8 cellular contexts compared by ENCODE assay signal in the genomic region with DNA sequence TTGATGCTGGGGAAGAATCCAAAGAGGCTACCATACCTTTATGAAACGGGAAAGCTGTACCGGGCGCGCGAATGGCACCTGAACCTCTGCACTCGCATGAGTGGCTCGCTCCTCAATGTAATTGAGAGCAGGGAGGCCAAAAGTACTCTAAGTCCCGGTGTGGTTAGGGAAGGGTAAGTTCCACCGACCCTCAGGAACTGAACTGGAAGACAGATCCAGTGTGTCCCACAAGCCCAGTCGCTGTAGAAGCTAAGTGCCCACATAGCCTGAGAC. TPM values are rescaled to one million over a fixed set of nuclear protein-coding genes. Genes with fewer than 3 reads are reported as not detected.
DNase-seq lines count a peak whose midpoint lies in the region; ATAC-seq, FAIRE-seq and TF ChIP-seq lines count a peak whose summit lies in the region.

No MANE protein-coding gene starts in this region.

- H4K20me1 ChIP-seq in neural progenitor cell (ENCODE audit: low read depth): peaks cover 54% of the 10 kb centered on the region

- peak overlapping the region; percentile 99 for H3K4me3 ChIP-seq in neural progenitor cell

- peaks cover 21% of the 10 kb centered on the region for H3K4me1 ChIP-seq in neural progenitor cell

- peak overlapping the region; percentile 21 for H2AFZ ChIP-seq in neural progenitor cell (replicated peaks)

- no peaks in the 10 kb centered on the region for H3K9me3 ChIP-seq in neural progenitor cell (ENCODE audit: low read depth)

- TF ChIP-seq POLR2A in GM12892 (IDR thresholded peaks at IDR 0.05; ENCODE audit: low read depth, low read length): no peak

- H3K27ac Mint-ChIP-seq in neural progenitor cell: peak overlapping the region; percentile 2

- H3K9ac ChIP-seq in neural progenitor cell: peak overlapping the region; percentile 78

- peaks cover 3% of the 10 kb centered on the region for H3K36me3 Mint-ChIP-seq in neural progenitor cell

- H3K27ac ChIP-seq in epithelial cell of prostate (peak overlapping the region; percentile 88), neural progenitor cell (peak overlapping the region; percentile 97)

- H3K27me3 Mint-ChIP-seq in neural progenitor cell (ENCODE audit: insufficient read depth, low read depth): peaks cover 7% of the 10 kb centered on the region

- H3F3A ChIP-seq in neural progenitor cell (ENCODE audit: low read depth): peaks cover 27% of the 10 kb centered on the region

- H3K9me3 Mint-ChIP-seq in neural progenitor cell: no peaks in the 10 kb centered on the region

- no peak for TF ChIP-seq CTCF in neural progenitor cell (IDR thresholded peaks at IDR 0.05)

- peaks cover 65% of the 10 kb centered on the region for H3K79me2 ChIP-seq in neural progenitor cell (ENCODE audit: low read depth)

- DNase-seq in SIG-M5 treated with dmso at 0.1 percent for 504 hours (lab: John Stamatoyannopoulos, UW; ENCODE audit: unreplicated experiment) (peak; percentile 54), SIG-M5 (lab: John Stamatoyannopoulos, UW) (no peak), epithelial cell of prostate (ENCODE audit: low read depth, low spot score) (no peak), neural progenitor cell (ENCODE audit: low spot score) (no peak), inferior parietal cortex (ENCODE audit: extremely low spot score) (no peak), GM12892 (ENCODE audit: insufficient read length) (no peak), HK-2 (ENCODE audit: unreplicated experiment) (no peak)

- H3K4me3 Mint-ChIP-seq in neural progenitor cell: peak overlapping the region; percentile 87

- H3K27me3 ChIP-seq in neural progenitor cell: no peaks in the 10 kb centered on the region

- H3K4me2 ChIP-seq in neural progenitor cell: peak overlapping the region; percentile 98

- H3K4me1 Mint-ChIP-seq in neural progenitor cell: peaks cover 34% of the 10 kb centered on the region

- no peak for FAIRE-seq in GM12892 (lab: Jason Lieb, UNC)

- peak; percentile 0; the same call in 1 of the 3 replicates for ATAC-seq in SK-N-SH treated with all-trans-retinoic acid at 6 μM for 48 hours

- H3K36me3 ChIP-seq in neural progenitor cell: no peaks in the 10 kb centered on the region

TF ChIP-seq in SK-N-SH treated with all-trans-retinoic acid at 6 μM for 48 hours, 23 proteins besides CTCF, POLR2A, EP300 and RAD21:
- TF ChIP-seq ZFP3 (CRISPR knock-in tag; IDR thresholded peaks at IDR 0.05) (no peak), RARB (CRISPR knock-in tag; IDR thresholded peaks at IDR 0.05) (no peak), ZC3H10 (CRISPR knock-in tag; IDR thresholded peaks at IDR 0.05) (no peak), TCF4 (CRISPR knock-in tag; IDR thresholded peaks at IDR 0.05; ENCODE audit: borderline replicate concordance) (no peak), TOX (CRISPR knock-in tag; IDR thresholded peaks at IDR 0.05; ENCODE audit: borderline replicate concordance) (no peak), PPARA (CRISPR knock-in tag; IDR thresholded peaks at IDR 0.05; ENCODE audit: borderline replicate concordance) (no peak), ISL1 (CRISPR knock-in tag; IDR thresholded peaks at IDR 0.05) (no peak), SNAI2 (CRISPR knock-in tag; IDR thresholded peaks at IDR 0.05) (no peak), BACH2 (CRISPR knock-in tag; IDR thresholded peaks at IDR 0.05; ENCODE audit: borderline replicate concordance) (no peak), ZNF565 (CRISPR knock-in tag; conservative IDR thresholded peaks at IDR 0.05; ENCODE audit: low read depth) (no peak), ZFP30 (CRISPR knock-in tag; IDR thresholded peaks at IDR 0.05) (no peak), ARNTL (CRISPR knock-in tag; IDR thresholded peaks at IDR 0.05; ENCODE audit: borderline replicate concordance, low read depth) (no peak), GLIS3 (CRISPR knock-in tag; IDR thresholded peaks at IDR 0.05) (no peak), CSDC2 (CRISPR knock-in tag; IDR thresholded peaks at IDR 0.05) (no peak)
- TF ChIP-seq, protein P1, sequence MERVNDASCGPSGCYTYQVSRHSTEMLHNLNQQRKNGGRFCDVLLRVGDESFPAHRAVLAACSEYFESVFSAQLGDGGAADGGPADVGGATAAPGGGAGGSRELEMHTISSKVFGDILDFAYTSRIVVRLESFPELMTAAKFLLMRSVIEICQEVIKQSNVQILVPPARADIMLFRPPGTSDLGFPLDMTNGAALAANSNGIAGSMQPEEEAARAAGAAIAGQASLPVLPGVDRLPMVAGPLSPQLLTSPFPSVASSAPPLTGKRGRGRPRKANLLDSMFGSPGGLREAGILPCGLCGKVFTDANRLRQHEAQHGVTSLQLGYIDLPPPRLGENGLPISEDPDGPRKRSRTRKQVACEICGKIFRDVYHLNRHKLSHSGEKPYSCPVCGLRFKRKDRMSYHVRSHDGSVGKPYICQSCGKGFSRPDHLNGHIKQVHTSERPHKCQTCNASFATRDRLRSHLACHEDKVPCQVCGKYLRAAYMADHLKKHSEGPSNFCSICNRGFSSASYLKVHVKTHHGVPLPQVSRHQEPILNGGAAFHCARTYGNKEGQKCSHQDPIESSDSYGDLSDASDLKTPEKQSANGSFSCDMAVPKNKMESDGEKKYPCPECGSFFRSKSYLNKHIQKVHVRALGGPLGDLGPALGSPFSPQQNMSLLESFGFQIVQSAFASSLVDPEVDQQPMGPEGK (CRISPR knock-in tag; IDR thresholded peaks at IDR 0.05; ENCODE audit: borderline replicate concordance): no peak
- TF ChIP-seq, protein P2, sequence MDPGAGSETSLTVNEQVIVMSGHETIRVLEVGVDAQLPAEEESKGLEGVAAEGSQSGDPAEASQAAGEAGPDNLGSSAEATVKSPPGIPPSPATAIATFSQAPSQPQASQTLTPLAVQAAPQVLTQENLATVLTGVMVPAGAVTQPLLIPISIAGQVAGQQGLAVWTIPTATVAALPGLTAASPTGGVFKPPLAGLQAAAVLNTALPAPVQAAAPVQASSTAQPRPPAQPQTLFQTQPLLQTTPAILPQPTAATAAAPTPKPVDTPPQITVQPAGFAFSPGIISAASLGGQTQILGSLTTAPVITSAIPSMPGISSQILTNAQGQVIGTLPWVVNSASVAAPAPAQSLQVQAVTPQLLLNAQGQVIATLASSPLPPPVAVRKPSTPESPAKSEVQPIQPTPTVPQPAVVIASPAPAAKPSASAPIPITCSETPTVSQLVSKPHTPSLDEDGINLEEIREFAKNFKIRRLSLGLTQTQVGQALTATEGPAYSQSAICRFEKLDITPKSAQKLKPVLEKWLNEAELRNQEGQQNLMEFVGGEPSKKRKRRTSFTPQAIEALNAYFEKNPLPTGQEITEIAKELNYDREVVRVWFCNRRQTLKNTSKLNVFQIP (CRISPR knock-in tag; IDR thresholded peaks at IDR 0.05; ENCODE audit: borderline replicate concordance, low read depth): no peak
- TF ChIP-seq, protein P3, sequence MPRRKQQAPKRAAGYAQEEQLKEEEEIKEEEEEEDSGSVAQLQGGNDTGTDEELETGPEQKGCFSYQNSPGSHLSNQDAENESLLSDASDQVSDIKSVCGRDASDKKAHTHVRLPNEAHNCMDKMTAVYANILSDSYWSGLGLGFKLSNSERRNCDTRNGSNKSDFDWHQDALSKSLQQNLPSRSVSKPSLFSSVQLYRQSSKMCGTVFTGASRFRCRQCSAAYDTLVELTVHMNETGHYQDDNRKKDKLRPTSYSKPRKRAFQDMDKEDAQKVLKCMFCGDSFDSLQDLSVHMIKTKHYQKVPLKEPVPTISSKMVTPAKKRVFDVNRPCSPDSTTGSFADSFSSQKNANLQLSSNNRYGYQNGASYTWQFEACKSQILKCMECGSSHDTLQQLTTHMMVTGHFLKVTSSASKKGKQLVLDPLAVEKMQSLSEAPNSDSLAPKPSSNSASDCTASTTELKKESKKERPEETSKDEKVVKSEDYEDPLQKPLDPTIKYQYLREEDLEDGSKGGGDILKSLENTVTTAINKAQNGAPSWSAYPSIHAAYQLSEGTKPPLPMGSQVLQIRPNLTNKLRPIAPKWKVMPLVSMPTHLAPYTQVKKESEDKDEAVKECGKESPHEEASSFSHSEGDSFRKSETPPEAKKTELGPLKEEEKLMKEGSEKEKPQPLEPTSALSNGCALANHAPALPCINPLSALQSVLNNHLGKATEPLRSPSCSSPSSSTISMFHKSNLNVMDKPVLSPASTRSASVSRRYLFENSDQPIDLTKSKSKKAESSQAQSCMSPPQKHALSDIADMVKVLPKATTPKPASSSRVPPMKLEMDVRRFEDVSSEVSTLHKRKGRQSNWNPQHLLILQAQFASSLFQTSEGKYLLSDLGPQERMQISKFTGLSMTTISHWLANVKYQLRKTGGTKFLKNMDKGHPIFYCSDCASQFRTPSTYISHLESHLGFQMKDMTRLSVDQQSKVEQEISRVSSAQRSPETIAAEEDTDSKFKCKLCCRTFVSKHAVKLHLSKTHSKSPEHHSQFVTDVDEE (CRISPR knock-in tag; IDR thresholded peaks at IDR 0.05): no peak

RNA-seq across cellular contexts. Expression of a gene that starts 1.0 kb away (rescaled TPM):
- 14.8 and 16.8 TPM in 2 replicates for total RNA-seq in neural progenitor cell (ENCODE audit: low replicate concordance)
- 16.1 TPM for polyA plus RNA-seq in GM12892 (2012; ENCODE audit: missing spikeins)

RNA-seq across cellular contexts. Expression of a gene that starts 24.8 kb away (rescaled TPM):
- 2.7 and 11.6 TPM in 2 replicates for total RNA-seq in neural progenitor cell (ENCODE audit: low replicate concordance)
- 35.2 TPM for polyA plus RNA-seq in GM12892 (2012; ENCODE audit: missing spikeins)

RNA-seq across cellular contexts. Expression of a gene that starts 36.7 kb away (rescaled TPM):
- 6.7 and 14.2 TPM in 2 replicates for total RNA-seq in neural progenitor cell (ENCODE audit: low replicate concordance)
- 36.9 TPM for polyA plus RNA-seq in GM12892 (2012; ENCODE audit: missing spikeins)

RNA-seq across cellular contexts. Expression of a gene that starts 41.6 kb away (rescaled TPM):
- 73.2 and 131 TPM in 2 replicates for total RNA-seq in neural progenitor cell (ENCODE audit: low replicate concordance)
- 53.2 TPM for polyA plus RNA-seq in GM12892 (2012; ENCODE audit: missing spikeins)

RNA-seq across cellular contexts. Expression of a gene that starts 46.0 kb away (rescaled TPM):
- total RNA-seq in neural progenitor cell (ENCODE audit: low replicate concordance): 33.8 and 39.7 TPM in 2 replicates
- polyA plus RNA-seq in GM12892 (2012; ENCODE audit: missing spikeins): 15.3 TPM
